ENCODE assay signal across 10 cellular contexts in genomic region chr10:683448-684071, GRCh38. TPM values are rescaled to one million over a fixed set of nuclear protein-coding genes. Genes with fewer than 3 reads are reported as not detected.
DNase-seq lines count a peak whose midpoint lies in the region; ATAC-seq and FAIRE-seq lines count a peak whose summit lies in the region.
"Had no signal": no experiment of that assay in that cellular context is flagged by ENCODE, and none has a peak within 500 bp of the region (broad histone marks: within the 10 kb centered on the region; RNA-seq: fewer than 3 reads in every experiment).

No MANE protein-coding gene starts in this region.

- peak overlapping the region; percentile 71 for H3K9ac ChIP-seq in skeletal muscle satellite cell (ENCODE audit: low read depth, low read length)

- no peaks in the 10 kb centered on the region for H3K36me3 ChIP-seq in skeletal muscle satellite cell (ENCODE audit: insufficient read depth, low read length)
- H3K36me3 ChIP-seq in effector memory CD4-positive, alpha-beta T cell (ENCODE audit: control insufficient read depth, insufficient read depth, low read length), result no peaks in the 10 kb centered on the region

- peak overlapping the region; percentile 56 for H3K4me3 ChIP-seq in skeletal muscle satellite cell (ENCODE audit: low read length)
- H3K4me3 ChIP-seq in effector memory CD4-positive, alpha-beta T cell (ENCODE audit: insufficient read depth, low read depth, low read length, poor library complexity, severe bottlenecking), result no peak overlapping the region

- no peaks in the 10 kb centered on the region for H3K27me3 ChIP-seq in skeletal muscle satellite cell (ENCODE audit: control insufficient read depth, insufficient read depth, low read length)
- no peaks in the 10 kb centered on the region for H3K27me3 ChIP-seq in effector memory CD4-positive, alpha-beta T cell (replicated peaks; ENCODE audit: control insufficient read depth, insufficient read depth, low read length, poor library complexity, severe bottlenecking)

- H3K4me2 ChIP-seq in skeletal muscle satellite cell (ENCODE audit: low read length), result peak overlapping the region; percentile 80

- peaks cover 39% of the 10 kb centered on the region for H3K4me1 ChIP-seq in skeletal muscle satellite cell (ENCODE audit: control insufficient read depth, insufficient read depth, low read length)
- H3K4me1 ChIP-seq in effector memory CD4-positive, alpha-beta T cell (ENCODE audit: control insufficient read depth, insufficient read depth, low read length, poor library complexity, severe bottlenecking), result no peaks in the 10 kb centered on the region

- no peaks in the 10 kb centered on the region for H3K9me3 ChIP-seq in skeletal muscle satellite cell (replicated peaks; ENCODE audit: low read length)
- no peaks in the 10 kb centered on the region for H3K9me3 ChIP-seq in effector memory CD4-positive, alpha-beta T cell (ENCODE audit: control insufficient read depth, low read length)

- H3K27ac ChIP-seq in effector memory CD4-positive, alpha-beta T cell (ENCODE audit: insufficient read depth, low read length, poor library complexity, severe bottlenecking), result no peak overlapping the region

- FAIRE-seq in G401.6 (lab: Jason Lieb, UNC), result peak; percentile 89
- FAIRE-seq: endothelial cell of umbilical vein had no signal

- peak; percentile 49 for DNase-seq in T1000 (lab: John Stamatoyannopoulos, UW)
- DNase-seq in glomerular visceral epithelial cell (ENCODE audit: extremely low spot score), result peak; percentile 81
- DNase-seq in effector memory CD4-positive, alpha-beta T cell, result no peak
- DNase-seq in D341Med (ENCODE audit: low spot score), result no peak
- DNase-seq: NCI-H510A had no signal

- ATAC-seq in GM19467 (IDR thresholded peaks at IDR 0.05; ENCODE audit: unreplicated experiment) (no peak), HG03457 (IDR thresholded peaks at IDR 0.05; ENCODE audit: unreplicated experiment) (no peak)

RNA-seq across cellular contexts. Expression of gene DIP2C, which starts 5.9 kb away (rescaled TPM):
- 12.9 and 17.7 TPM in 2 replicates for total RNA-seq in skeletal muscle satellite cell (2012; rRNA removed)

Comparison
In these comparisons a context has a peak if more than half of its experiments do, and no peak if none do; other contexts are left out.
1. DNase-seq: peak in T1000 (single experiment) and glomerular visceral epithelial cell (single experiment); none in effector memory CD4-positive, alpha-beta T cell (0 of 3) and D341Med (single experiment).